ENCODE assay signal across 15 cellular contexts in the genomic region with DNA sequence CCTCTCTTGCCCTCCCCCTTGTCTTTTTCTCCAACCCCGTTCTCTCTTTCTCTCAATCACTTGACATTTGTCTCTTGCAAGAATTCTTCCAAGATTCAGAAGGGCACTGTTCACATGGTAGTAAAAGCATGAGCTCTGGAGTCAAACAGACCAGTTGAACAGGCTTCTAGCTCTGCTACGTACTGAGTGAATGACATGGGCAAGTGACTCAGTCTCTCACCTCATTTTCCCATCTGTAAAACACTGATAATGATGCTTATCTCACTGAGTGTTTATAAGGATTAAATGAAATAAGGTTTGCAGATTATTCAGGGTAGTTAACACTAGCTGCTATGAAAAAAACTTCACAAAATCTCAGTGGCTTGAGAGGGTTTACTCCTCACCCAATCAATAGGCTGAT. TPM values are rescaled to one million over a fixed set of nuclear protein-coding genes. Genes with fewer than 3 reads are reported as not detected.
DNase-seq lines count a peak whose midpoint lies in the region; ATAC-seq and TF ChIP-seq lines count a peak whose summit lies in the region.
"Had no signal": no experiment of that assay in that cellular context is flagged by ENCODE, and none has a peak within 500 bp of the region (broad histone marks: within the 10 kb centered on the region; RNA-seq: fewer than 3 reads in every experiment).

No MANE protein-coding gene starts in this region.

- no peak overlapping the region for H2AFZ ChIP-seq in trophoblast cell (ENCODE audit: insufficient read depth, low read length, poor library complexity)

- H4K91ac ChIP-seq in trophoblast cell (ENCODE audit: low read depth, low read length) = no peak overlapping the region

- intact Hi-C loops in adrenal gland (cut with DNase I) (no loop called here), heart left ventricle (cut with DNase I) (loop anchor here in 1 of 10 donors (10.0 kb wide), 1 partner anchor 65 kb away; no protein-coding TSS in a partner anchor)

- H3K36me3 ChIP-seq in adrenal gland (replicated peaks in 1 of 2) (no peaks in the 10 kb centered on the region), trophoblast cell (ENCODE audit: control insufficient read depth in 1 of 2, insufficient read depth in 2 of 2, low read length in 2 of 2) (no peaks in the 10 kb centered on the region), heart left ventricle (no peaks in the 10 kb centered on the region)
- H3K36me3 ChIP-seq: uterus had no signal

- no peak overlapping the region for H2AK5ac ChIP-seq in trophoblast cell (ENCODE audit: low read length)

- no peak overlapping the region for H3K9ac ChIP-seq in trophoblast cell (ENCODE audit: low read length)

- H3K4ac ChIP-seq in trophoblast cell (ENCODE audit: low read depth, low read length) = no peak overlapping the region

- H3K18ac ChIP-seq in trophoblast cell (ENCODE audit: low read length) = no peak overlapping the region

- H3K27ac ChIP-seq in HL-60 (replicated peaks) = peak overlapping the region; percentile 48
- peak overlapping the region in 3 of 5 donors; percentile 21 to 79 (median 27) for H3K27ac ChIP-seq in adrenal gland
- no peak overlapping the region for H3K27ac ChIP-seq in trophoblast cell (ENCODE audit: low read depth, low read length)
- H3K27ac ChIP-seq in heart left ventricle = peak overlapping the region in 1 of 12 donors; percentile 94
- H3K27ac ChIP-seq: psoas muscle, uterus had no signal

- DNase-seq in DMS53 (lab: John Stamatoyannopoulos, UW) (peak; percentile 33), HL-60 (ENCODE audit: low read depth in 1 of 2, low spot score in 1 of 2) (no peak), adrenal gland (no peak), trophoblast cell (peak; percentile 80 to 86), heart left ventricle (no peak), NCI-H1930 (lab: John Stamatoyannopoulos, UW) (no peak)
- DNase-seq: activated CD4-positive, alpha-beta T cell treated with anti-CD3 and anti-CD28 coated beads for 4 hours; kidney glomerular epithelial cell; NCI-H1436 treated with DMSO at 0.1 percent for 48 hours; NCI-H446 treated with DMSO at 0.1 percent for 48 hours; PC-3; psoas muscle; uterus had no signal

- H2BK120ac ChIP-seq in trophoblast cell (ENCODE audit: insufficient read depth, low read length, poor library complexity) = no peak overlapping the region

- H3K23ac ChIP-seq in trophoblast cell (ENCODE audit: low read length) = no peak overlapping the region

- TF ChIP-seq CTCF in HL-60 (IDR thresholded peaks at IDR 0.05; ENCODE audit: insufficient read depth, low read length) (no peak), adrenal gland (IDR thresholded peaks at IDR 0.05) (no peak), heart left ventricle (IDR thresholded peaks at IDR 0.05) (no peak)

- H3K4me2 ChIP-seq in trophoblast cell (ENCODE audit: low read length) = no peak overlapping the region

- 19 to 59% (median 23%) methylated on average over 1 to 2 of the region's 2 CpGs for WGBS in adrenal gland, 4 donors
- WGBS in trophoblast cell (ENCODE audit: extremely low coverage, insufficient coverage, insufficient read length) = no CpG with 5 or more reads among the region's 2 CpGs
- 31 to 36% (median 34%) methylated on average over 2 of the region's 2 CpGs for WGBS in heart left ventricle, 4 donors

- H3K4me3 ChIP-seq in HL-60 (replicated peaks; ENCODE audit: insufficient read depth, low read length) = no peak overlapping the region
- H3K4me3 ChIP-seq in adrenal gland = no peak overlapping the region
- no peak overlapping the region for H3K4me3 ChIP-seq in trophoblast cell (ENCODE audit: low read depth, low read length)
- no peak overlapping the region for H3K4me3 ChIP-seq in heart left ventricle
- H3K4me3 ChIP-seq: psoas muscle, uterus had no signal

- no peaks in the 10 kb centered on the region for H3K27me3 ChIP-seq in HL-60 (ENCODE audit: insufficient read depth, poor library complexity, severe bottlenecking)
- H3K27me3 ChIP-seq in adrenal gland = no peaks in the 10 kb centered on the region
- H3K27me3 ChIP-seq in trophoblast cell (ENCODE audit: insufficient read depth, low read length) = peaks cover 2% of the 10 kb centered on the region
- peaks cover 0 to 9% (median 0%) of the 10 kb centered on the region in 9 donors for H3K27me3 ChIP-seq in heart left ventricle
- H3K27me3 ChIP-seq: uterus had no signal

- no peak overlapping the region for H4K8ac ChIP-seq in trophoblast cell (ENCODE audit: low read depth, low read length)

- ATAC-seq in HG02840 (IDR thresholded peaks at IDR 0.05; ENCODE audit: low FRiP score, unreplicated experiment) (no peak), heart left ventricle (no peak)
- ATAC-seq: PC-3 had no signal

- no peak overlapping the region for H3K14ac ChIP-seq in trophoblast cell (ENCODE audit: low read length)

- H3K4me1 ChIP-seq in adrenal gland (replicated peaks in 1 of 2) (no peaks in the 10 kb centered on the region), trophoblast cell (ENCODE audit: control insufficient read depth in 1 of 2, insufficient read depth in 2 of 2, low read length in 2 of 2) (no peaks in the 10 kb centered on the region), heart left ventricle (peaks cover 0 to 72% (median 2%) of the 10 kb centered on the region in 12 donors)
- H3K4me1 ChIP-seq: psoas muscle, uterus had no signal

- H4K12ac ChIP-seq in trophoblast cell (ENCODE audit: low read depth, low read length) = no peak overlapping the region

- no peaks in the 10 kb centered on the region for H3K79me2 ChIP-seq in trophoblast cell (ENCODE audit: control insufficient read depth, insufficient read depth, low read length, poor library complexity)

- TF ChIP-seq POLR2A in adrenal gland (IDR thresholded peaks at IDR 0.05) (no peak), heart left ventricle (IDR thresholded peaks at IDR 0.05) (no peak)

- no peak overlapping the region for H2BK12ac ChIP-seq in trophoblast cell (ENCODE audit: low read length)

- H3K9me3 ChIP-seq in adrenal gland (replicated peaks in 1 of 3) (no peaks in the 10 kb centered on the region), trophoblast cell (ENCODE audit: insufficient read depth, low read depth, low read length) (peaks cover 5% of the 10 kb centered on the region), heart left ventricle (no peaks in the 10 kb centered on the region)
- H3K9me3 ChIP-seq: psoas muscle, uterus had no signal

- no peak overlapping the region for H2BK5ac ChIP-seq in trophoblast cell (ENCODE audit: low read depth, low read length, poor library complexity)

- H3K79me1 ChIP-seq in trophoblast cell (ENCODE audit: low read length) = no peaks in the 10 kb centered on the region

RNA-seq across cellular contexts. Expression of a gene that starts 5.9 kb away (rescaled TPM):
- total RNA-seq in adrenal gland = 10 to 100 TPM; 24.5 to 50.5 (median 33.0) TPM
- 10 to 100 TPM in 1 of 3 donors, 1 to 10 TPM in 2; 4.6 to 10.2 (median 7.3) TPM for polyA plus RNA-seq in adrenal gland
- 0.08 and 0.24 TPM in 2 replicates for polyA plus RNA-seq in trophoblast cell (2013)
- total RNA-seq in heart left ventricle = 10 to 100 TPM in 2 of 9 donors, 1 to 10 TPM in 7; 2.1 to 49.0 (median 6.3) TPM
- polyA plus RNA-seq in heart left ventricle = 1 to 10 TPM; 3.7 to 3.9 TPM
- total RNA-seq: PC-3 had no signal

RNA-seq across cellular contexts. Expression of a gene that starts 51.1 kb away (rescaled TPM):
- total RNA-seq in adrenal gland = 1 to 10 TPM in 1 of 8 donors, under 1 TPM in 7; 0.12 to 1.3 (median 0.56) TPM
- polyA plus RNA-seq in adrenal gland = 1 to 10 TPM in 1 of 3 donors, under 1 TPM in 2; 0.54 to 1.0 (median 0.84) TPM
- 4.0 and 4.1 TPM in 2 replicates for polyA plus RNA-seq in trophoblast cell (2013)
- total RNA-seq in heart left ventricle = under 1 TPM in 4 of 9 donors, not detected in 5; 0.06 to 0.51 (median 0.25) TPM
- polyA plus RNA-seq in heart left ventricle = under 1 TPM; 0.03 to 0.08 TPM
- total RNA-seq: chondrocyte, psoas muscle had no signal
- polyA plus RNA-seq: psoas muscle had no signal

Comparison
In these comparisons a context has a peak if more than half of its experiments do, and no peak if none do; other contexts are left out.
1. DNase-seq: peak in DMS53 (single experiment) and trophoblast cell (2 of 2); none in HL-60 (0 of 2), adrenal gland (0 of 7), heart left ventricle (0 of 5) and NCI-H1930 (0 of 2).